ENCODE assay signal across 10 cellular contexts in the genomic region with DNA sequence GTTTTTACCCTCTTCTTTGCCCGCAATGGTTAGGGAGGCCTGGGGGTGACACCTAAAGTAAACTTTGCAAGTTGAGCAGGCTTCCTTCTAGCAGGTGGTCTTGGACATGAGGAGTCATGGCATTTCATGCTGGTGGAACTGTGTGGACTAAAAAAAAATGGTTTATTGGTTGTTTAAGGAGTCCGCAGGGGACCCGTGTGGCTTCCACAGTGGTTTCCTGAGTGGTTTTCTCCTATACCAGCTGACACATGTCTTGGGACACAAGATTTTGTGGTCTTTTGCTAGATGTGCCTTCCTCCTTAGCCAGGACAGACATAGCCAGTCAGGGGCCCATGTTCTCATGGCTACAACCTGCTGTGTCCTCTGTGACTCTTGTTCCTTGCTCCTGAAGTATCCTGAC. TPM values are rescaled to one million over a fixed set of nuclear protein-coding genes. Genes with fewer than 3 reads are reported as not detected.
DNase-seq lines count a peak whose midpoint lies in the region; ATAC-seq and TF ChIP-seq lines count a peak whose summit lies in the region.
"Had no signal": no experiment of that assay in that cellular context is flagged by ENCODE, and none has a peak within 500 bp of the region (broad histone marks: within the 10 kb centered on the region; RNA-seq: fewer than 3 reads in every experiment).

No MANE protein-coding gene starts in this region.

- TF ChIP-seq CTCF in foreskin fibroblast (IDR thresholded peaks at IDR 0.05; ENCODE audit: low read depth, low read length): no peak

- DNase-seq in activated T-cell treated with anti-CD3 and anti-CD28 coated beads, Interleukin-2, amount 50 U/mL, for 4 hours: no peak
- no peak for DNase-seq in activated T-cell treated with anti-CD3 and anti-CD28 coated beads for 4 hours
- peak; percentile 16 for DNase-seq in UCSD-AML1 (lab: John Stamatoyannopoulos, UW; ENCODE audit: unreplicated experiment)
- DNase-seq in foreskin fibroblast: no peak
- DNase-seq in DMS114 treated with DMSO at 0.1 percent for 48 hours (lab: John Stamatoyannopoulos, UW; ENCODE audit: unreplicated experiment): no peak
- no peak for DNase-seq in ecto neural progenitor cell (ENCODE audit: low spot score)
- DNase-seq: NCI-H1694; stimulated activated CD4-positive, alpha-beta T cell treated with anti-CD3 and anti-CD28 coated beads, Interleukin-2, amount 100 ng/mL, for 48 hours had no signal

- H3K27me3 Mint-ChIP-seq in activated T-cell treated with anti-CD3 and anti-CD28 coated beads, Interleukin-2, amount 50 U/mL, for 4 hours (ENCODE audit: low read depth): peaks cover 6% of the 10 kb centered on the region
- peaks cover 11% of the 10 kb centered on the region for H3K27me3 Mint-ChIP-seq in stimulated activated memory B cell treated with anti-CD40 and anti-IgM and Interleukin-4, amounts not matched to agents 10 μg/mL and 1 μg/mL and 100 μg/mL, for 72 hours

- H3K4me1 Mint-ChIP-seq in activated T-cell treated with anti-CD3 and anti-CD28 coated beads, Interleukin-2, amount 50 U/mL, for 4 hours (ENCODE audit: low read depth): peaks cover 29% of the 10 kb centered on the region
- H3K4me1 Mint-ChIP-seq in stimulated activated memory B cell treated with anti-CD40 and anti-IgM and Interleukin-4, amounts not matched to agents 10 μg/mL and 1 μg/mL and 100 μg/mL, for 72 hours: peaks cover 41% of the 10 kb centered on the region

- no peak for ATAC-seq in activated T-cell treated with anti-CD3 and anti-CD28 coated beads, Interleukin-2, amount 50 U/mL, for 4 hours
- ATAC-seq in stimulated activated memory B cell treated with anti-CD40 and anti-IgM and Interleukin-4, amounts not matched to agents 10 μg/mL and 1 μg/mL and 100 μg/mL, for 72 hours: no peak
- no peak for ATAC-seq in HG03460 (IDR thresholded peaks at IDR 0.05; ENCODE audit: unreplicated experiment)

- peak overlapping the region; percentile 83 for H3K4me3 Mint-ChIP-seq in activated T-cell treated with anti-CD3 and anti-CD28 coated beads, Interleukin-2, amount 50 U/mL, for 4 hours
- peak overlapping the region; percentile 96 for H3K4me3 Mint-ChIP-seq in stimulated activated memory B cell treated with anti-CD40 and anti-IgM and Interleukin-4, amounts not matched to agents 10 μg/mL and 1 μg/mL and 100 μg/mL, for 72 hours

- H3K27ac Mint-ChIP-seq in stimulated activated memory B cell treated with anti-CD40 and anti-IgM and Interleukin-4, amounts not matched to agents 10 μg/mL and 1 μg/mL and 100 μg/mL, for 72 hours: no peak overlapping the region

- peaks cover 15% of the 10 kb centered on the region for H3K9me3 Mint-ChIP-seq in activated T-cell treated with anti-CD3 and anti-CD28 coated beads, Interleukin-2, amount 50 U/mL, for 4 hours
- no peaks in the 10 kb centered on the region for H3K9me3 Mint-ChIP-seq in stimulated activated memory B cell treated with anti-CD40 and anti-IgM and Interleukin-4, amounts not matched to agents 10 μg/mL and 1 μg/mL and 100 μg/mL, for 72 hours

- peak overlapping the region; percentile 83 to 98 for H3K4me3 ChIP-seq in foreskin fibroblast (ENCODE audit: low read depth in 1 of 2, low read length in 2 of 2)

- H3K36me3 Mint-ChIP-seq in activated T-cell treated with anti-CD3 and anti-CD28 coated beads, Interleukin-2, amount 50 U/mL, for 4 hours (ENCODE audit: insufficient read depth): peaks cover 42% of the 10 kb centered on the region
- peaks cover 49% of the 10 kb centered on the region for H3K36me3 Mint-ChIP-seq in stimulated activated memory B cell treated with anti-CD40 and anti-IgM and Interleukin-4, amounts not matched to agents 10 μg/mL and 1 μg/mL and 100 μg/mL, for 72 hours

RNA-seq across cellular contexts. Expression of gene ZNF543, which starts 1.5 kb away (rescaled TPM):
- total RNA-seq in activated T-cell treated with anti-CD3 and anti-CD28 coated beads, Interleukin-2, amount 50 U/mL, for 4 hours: 1 to 10 TPM; 3.3 to 5.0 (median 3.5) TPM

RNA-seq across cellular contexts. Expression of gene ZNF304, which starts 29.3 kb away (rescaled TPM):
- total RNA-seq in activated T-cell treated with anti-CD3 and anti-CD28 coated beads, Interleukin-2, amount 50 U/mL, for 4 hours: 1 to 10 TPM; 3.3 to 4.5 (median 4.1) TPM

RNA-seq across cellular contexts. Expression of gene ZNF460, which starts 41.5 kb away (rescaled TPM):
- total RNA-seq in activated T-cell treated with anti-CD3 and anti-CD28 coated beads, Interleukin-2, amount 50 U/mL, for 4 hours: 10 to 100 TPM; 30.1 to 52.2 (median 49.2) TPM

RNA-seq across cellular contexts. Expression of gene TRAPPC2B, which starts 41.6 kb away (rescaled TPM):
- 1 to 10 TPM; 1.8 to 4.5 (median 3.3) TPM for total RNA-seq in activated T-cell treated with anti-CD3 and anti-CD28 coated beads, Interleukin-2, amount 50 U/mL, for 4 hours

RNA-seq across cellular contexts. Expression of gene ZNF547, which starts 41.6 kb away (rescaled TPM):
- under 1 TPM; 0.63 to 0.76 (median 0.71) TPM for total RNA-seq in activated T-cell treated with anti-CD3 and anti-CD28 coated beads, Interleukin-2, amount 50 U/mL, for 4 hours
